In the genomic region with DNA sequence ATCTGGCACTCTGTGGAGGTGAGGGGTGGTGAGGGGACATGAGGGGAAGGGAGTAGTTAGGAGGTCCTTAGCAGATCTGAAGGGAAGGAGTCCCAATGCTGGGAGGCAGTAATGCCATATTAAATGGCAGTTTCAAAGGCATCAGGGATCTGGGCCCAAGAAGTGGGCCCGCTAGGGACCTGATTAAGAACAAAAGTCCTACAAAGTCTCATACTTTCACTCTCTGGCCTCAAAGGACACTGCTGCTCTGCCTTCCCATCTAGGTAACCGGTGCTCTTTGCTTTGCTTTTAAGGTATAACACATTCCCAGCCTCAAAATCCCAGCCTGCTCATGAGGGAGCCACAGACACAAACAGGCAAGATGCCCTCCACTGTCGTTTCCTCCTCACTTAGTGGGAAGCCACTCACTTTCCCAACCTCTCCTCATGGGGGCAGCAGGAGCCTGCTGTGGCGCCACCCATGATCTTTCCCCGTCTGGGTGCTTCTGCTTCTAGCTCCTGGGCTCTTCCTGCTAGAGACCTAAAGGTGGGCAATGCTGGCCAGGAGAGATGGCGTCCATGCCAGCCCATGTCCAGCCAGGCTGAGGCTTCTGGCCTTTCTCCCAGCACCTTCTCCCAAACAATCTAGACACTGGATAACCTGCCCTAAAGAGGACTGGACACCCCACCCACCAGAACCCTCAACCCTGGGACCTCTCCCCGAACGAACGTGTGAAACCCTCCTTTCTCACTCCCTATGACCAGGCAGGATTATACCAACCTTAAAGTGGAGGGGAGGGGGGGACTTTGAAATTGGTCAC, we compare ENCODE assay signal across 8 cellular contexts.
A peak's percentile ranks its signal among the peaks of the same experiment; 100 is the strongest.
DNase-seq lines count a peak whose midpoint lies in the region; ATAC-seq and TF ChIP-seq lines count a peak whose summit lies in the region.

No MANE protein-coding gene starts in this region.

- H3K36me3 Mint-ChIP-seq in activated CD4-positive, alpha-beta T cell treated with anti-CD3 and anti-CD28 coated beads, Interleukin-2, amount 10 ng/mL, durations not matched to agents 7 days and 5 days (ENCODE audit: low read depth), result no peaks in the 10 kb centered on the region
- no peaks in the 10 kb centered on the region for H3K36me3 Mint-ChIP-seq in neural crest cell (ENCODE audit: low read depth)

- no peak overlapping the region for H3K4me3 Mint-ChIP-seq in activated CD4-positive, alpha-beta T cell treated with anti-CD3 and anti-CD28 coated beads, Interleukin-2, amount 10 ng/mL, durations not matched to agents 7 days and 5 days
- no peak overlapping the region for H3K4me3 Mint-ChIP-seq in neural crest cell

- H3K27ac Mint-ChIP-seq in activated CD4-positive, alpha-beta T cell treated with anti-CD3 and anti-CD28 coated beads, Interleukin-2, amount 10 ng/mL, durations not matched to agents 7 days and 5 days, result no peak overlapping the region
- no peak overlapping the region for H3K27ac Mint-ChIP-seq in neural crest cell (ENCODE audit: unreplicated experiment)

- no peak overlapping the region for H3K4me3 ChIP-seq in fibroblast of the aortic adventitia (ENCODE audit: low read depth, low read length)

- H3K27me3 Mint-ChIP-seq in activated CD4-positive, alpha-beta T cell treated with anti-CD3 and anti-CD28 coated beads, Interleukin-2, amount 10 ng/mL, durations not matched to agents 7 days and 5 days, result no peaks in the 10 kb centered on the region
- peaks cover 10% of the 10 kb centered on the region for H3K27me3 Mint-ChIP-seq in neural crest cell (ENCODE audit: low read depth)

- CTCF ChIA-PET in activated CD4-positive, alpha-beta T cell treated with anti-CD3 and anti-CD28 coated beads, Interleukin-2, amount 10 ng/mL, durations not matched to agents 7 days and 5 days (lab: Charles Lee), result interaction anchor here (0.7 to 1.3 kb wide), 4 partner anchors 10 to 121 kb away, joined by 3 to 4 read pairs (median 3); no protein-coding TSS in a partner anchor

- peak; percentile 61 for TF ChIP-seq CTCF in fibroblast of the aortic adventitia (IDR thresholded peaks at IDR 0.05; ENCODE audit: insufficient read depth, low read length)
- TF ChIP-seq CTCF in neural crest cell (conservative IDR thresholded peaks at IDR 0.05), result peak; percentile 79

- H3K4me1 Mint-ChIP-seq in activated CD4-positive, alpha-beta T cell treated with anti-CD3 and anti-CD28 coated beads, Interleukin-2, amount 10 ng/mL, durations not matched to agents 7 days and 5 days, result peaks cover 3% of the 10 kb centered on the region
- H3K4me1 Mint-ChIP-seq in neural crest cell, result no peaks in the 10 kb centered on the region

- ATAC-seq in GM18868 (IDR thresholded peaks at IDR 0.05; ENCODE audit: unreplicated experiment) (peak; percentile 82), HG03039 (IDR thresholded peaks at IDR 0.05; ENCODE audit: unreplicated experiment) (peak; percentile 67)

- no peaks in the 10 kb centered on the region for H3K9me3 Mint-ChIP-seq in activated CD4-positive, alpha-beta T cell treated with anti-CD3 and anti-CD28 coated beads, Interleukin-2, amount 10 ng/mL, durations not matched to agents 7 days and 5 days
- no peaks in the 10 kb centered on the region for H3K9me3 Mint-ChIP-seq in neural crest cell

- peak; percentile 67 for DNase-seq in COLO668 (lab: John Stamatoyannopoulos, UW; ENCODE audit: unreplicated experiment)
- peak; percentile 69 for DNase-seq in NCI-H2029 treated with DMSO at 0.1 percent for 48 hours (lab: John Stamatoyannopoulos, UW)
- peak; percentile 45 for DNase-seq in activated CD4-positive, alpha-beta T cell treated with anti-CD3 and anti-CD28 coated beads, Interleukin-2, amount 10 ng/mL, durations not matched to agents 7 days and 5 days
- peak; percentile 31 for DNase-seq in fibroblast of the aortic adventitia (ENCODE audit: low read depth)
- DNase-seq in neural crest cell (ENCODE audit: low read depth, low spot score), result peak; percentile 47
- no peak for DNase-seq in NCI-H524 treated with DMSO at 0.1 percent for 48 hours (lab: John Stamatoyannopoulos, UW)

- POLR2A ChIA-PET in activated CD4-positive, alpha-beta T cell treated with anti-CD3 and anti-CD28 coated beads, Interleukin-2, amount 10 ng/mL, durations not matched to agents 7 days and 5 days (lab: Charles Lee), result no interaction called here
